23 cellular contexts compared by ENCODE assay signal in the genomic region with DNA sequence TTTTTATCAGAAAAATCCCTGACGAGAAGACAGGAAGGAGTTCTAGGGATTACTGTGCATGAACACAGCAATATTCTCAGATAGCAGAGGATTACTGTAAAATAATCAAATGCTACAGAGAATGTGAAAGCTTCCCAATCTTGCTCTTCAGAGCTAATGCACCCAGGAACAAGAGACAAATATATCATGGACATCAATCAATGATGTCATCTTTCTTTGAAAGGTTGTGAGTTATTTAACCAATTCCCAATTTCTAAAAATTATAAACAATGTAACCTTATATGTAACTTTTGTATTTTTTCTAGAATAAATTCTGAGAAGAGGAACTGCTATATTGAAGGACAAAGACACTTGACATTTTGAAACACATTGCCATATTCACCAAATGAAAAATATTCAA. TPM values are rescaled to one million over a fixed set of nuclear protein-coding genes. Genes with fewer than 3 reads are reported as not detected.
A peak's percentile ranks its signal among the peaks of the same experiment; 100 is the strongest.
DNase-seq lines count a peak whose midpoint lies in the region; ATAC-seq, FAIRE-seq and TF ChIP-seq lines count a peak whose summit lies in the region.
"Had no signal": no experiment of that assay in that cellular context is flagged by ENCODE, and none has a peak within 500 bp of the region (broad histone marks: within the 10 kb centered on the region; RNA-seq: fewer than 3 reads in every experiment).

No MANE protein-coding gene starts in this region.

- H3K27me3 Mint-ChIP-seq in CD4-positive, alpha-beta T cell: no peaks in the 10 kb centered on the region
- H3K27me3 Mint-ChIP-seq in immature natural killer cell (ENCODE audit: low read depth in 3 of 3) (peaks cover 0 to 5% (median 2%) of the 10 kb centered on the region in 3 donors), MCF 10A (ENCODE audit: insufficient read depth, unreplicated experiment) (no peaks in the 10 kb centered on the region)
- H3K27me3 Mint-ChIP-seq: CD4-positive, alpha-beta memory T cell had no signal

- H3K9ac ChIP-seq in GM12878 (ENCODE audit: control insufficient read depth, insufficient read depth, low read length) (no peak overlapping the region), Karpas-422 (ENCODE audit: low read length) (no peak overlapping the region)
- H3K9ac ChIP-seq: BLaER1 treated with 17β-estradiol and CSF1 and Interleukin-3, amounts not matched to agents 10 nM and 100 nM had no signal

- no peaks in the 10 kb centered on the region for H4K20me1 ChIP-seq in GM12878 (ENCODE audit: control insufficient read depth, insufficient read depth)
- no peaks in the 10 kb centered on the region for H4K20me1 ChIP-seq in Karpas-422 (ENCODE audit: insufficient read depth, low read depth, low read length)

- POLR2A ChIA-PET in CD4-positive, alpha-beta T cell (lab: Charles Lee): interaction anchor here (0.9 to 9.1 kb wide), 3 partner anchors 16 to 121 kb away, joined by 3 to 141 read pairs (median 3); no protein-coding TSS in a partner anchor
- POLR2A ChIA-PET in GM12878 (lab: Charles Lee): no interaction called here
- POLR2A ChIA-PET in MCF 10A (lab: Yijun Ruan, JAX): interaction anchor here (0.8 to 1.2 kb wide), 2 partner anchors 9 to 35 kb away, joined by 3 read pairs; no protein-coding TSS in a partner anchor

- H3K4me3 ChIP-seq in GM12878 (no peak overlapping the region), transverse colon (no peak overlapping the region), Karpas-422 (ENCODE audit: low read length) (no peak overlapping the region)
- H3K4me3 ChIP-seq: A549; BLaER1 treated with 17β-estradiol and CSF1 and Interleukin-3, amounts not matched to agents 10 nM and 100 nM; HAP-1 had no signal

- H3K4me1 Mint-ChIP-seq in CD4-positive, alpha-beta T cell (ENCODE audit: low read depth): peaks cover 44% of the 10 kb centered on the region
- H3K4me1 Mint-ChIP-seq in immature natural killer cell (peaks cover 24 to 40% of the 10 kb centered on the region in 2 donors), MCF 10A (ENCODE audit: insufficient read depth, unreplicated experiment) (no peaks in the 10 kb centered on the region)

- H3K27me3 ChIP-seq in CD4-positive, alpha-beta T cell (ENCODE audit: control insufficient read depth, insufficient read depth, low read length): no peaks in the 10 kb centered on the region
- H3K27me3 ChIP-seq in GM12878 (replicated peaks in 1 of 2; ENCODE audit: control insufficient read depth in 2 of 2, insufficient read depth in 2 of 2, low read length in 1 of 2): no peaks in the 10 kb centered on the region
- no peaks in the 10 kb centered on the region for H3K27me3 ChIP-seq in transverse colon
- H3K27me3 ChIP-seq in Karpas-422 (ENCODE audit: low read length): no peaks in the 10 kb centered on the region
- H3K27me3 ChIP-seq: BE2C; BLaER1 treated with 17β-estradiol and CSF1 and Interleukin-3, amounts not matched to agents 10 nM and 100 nM had no signal

- no peak overlapping the region for H2AFZ ChIP-seq in GM12878 (ENCODE audit: control insufficient read depth, low read depth, low read length)
- H2AFZ ChIP-seq in Karpas-422 (ENCODE audit: low read length): no peak overlapping the region

- SMC1A ChIA-PET in GM12878 (lab: Charles Lee; ENCODE audit: uncharacterized antibody, unreplicated experiment): interaction anchor here (0.8 to 1.9 kb wide), 10 partner anchors 17 to 484 kb away, joined by 3 to 5 read pairs (median 3); no protein-coding TSS in a partner anchor

- CTCF ChIA-PET in CD4-positive, alpha-beta T cell (lab: Charles Lee): interaction anchor here (0.8 to 2.3 kb wide), 4 partner anchors 33 to 484 kb away, joined by 3 to 7 read pairs (median 5); partner anchors contain the start of gene ADCY7
- CTCF ChIA-PET in GM12878 (lab: Yijun Ruan, JAX) (interaction anchor here (0.8 to 2.6 kb wide), 6 partner anchors 31 to 484 kb away, joined by 3 to 10 read pairs (median 4); partner anchors contain the start of gene CNEP1R1), MCF 10A (lab: Yijun Ruan, JAX) (interaction anchor here (0.8 to 2.0 kb wide), 8 partner anchors 9 to 425 kb away, joined by 3 to 16 read pairs (median 5); partner anchors contain the start of gene CNEP1R1)

- no TSS peak for BruUV-seq in GM12878 (replicated peaks; lab: Mats Ljungman, UMichigan)
- BruUV-seq in MCF 10A (replicated peaks; lab: Mats Ljungman, UMichigan): no TSS peak

- H3K9me2 ChIP-seq in Karpas-422 (replicated peaks; ENCODE audit: insufficient read depth, low read length): no peaks in the 10 kb centered on the region

- TF ChIP-seq POLR2A in GM12878 (IDR thresholded peaks at IDR 0.05; ENCODE audit: low read depth, low read length) (no peak), transverse colon (IDR thresholded peaks at IDR 0.05) (no peak)

- peaks cover 82% of the 10 kb centered on the region for H3K36me3 Mint-ChIP-seq in CD4-positive, alpha-beta T cell (ENCODE audit: low read depth)
- peaks cover 21 to 43% (median 36%) of the 10 kb centered on the region in 3 donors for H3K36me3 Mint-ChIP-seq in immature natural killer cell
- H3K36me3 Mint-ChIP-seq in MCF 10A (ENCODE audit: insufficient read depth, unreplicated experiment): peaks cover 75% of the 10 kb centered on the region

- intact Hi-C loops in CD4-positive, alpha-beta T cell (cut with DNase I, micrococcal nuclease): no loop called here
- intact Hi-C loops in GM12878 (cut with micrococcal nuclease; ENCODE audit: unreplicated experiment) (loop anchor here (10.0 kb wide), 1 partner anchor 108 kb away; no protein-coding TSS in a partner anchor), MCF 10A (cut with micrococcal nuclease) (no loop called here), transverse colon (cut with DNase I; ENCODE audit: low total_unique reads) (no loop called here)

- no peaks in the 10 kb centered on the region for H3K79me2 ChIP-seq in GM12878 (ENCODE audit: control insufficient read depth, insufficient read depth, low read length)
- peaks cover 4% of the 10 kb centered on the region; the same call in 1 of the 2 replicates for H3K79me2 ChIP-seq in Karpas-422 (ENCODE audit: low read length)

- peaks cover 1% of the 10 kb centered on the region; the same call in 1 of the 2 replicates for H3K4me1 ChIP-seq in GM12878 (ENCODE audit: control insufficient read depth, insufficient read depth, low read length)
- peaks cover 0 to 8% (median 0%) of the 10 kb centered on the region in 4 donors for H3K4me1 ChIP-seq in transverse colon
- peaks cover 3% of the 10 kb centered on the region for H3K4me1 ChIP-seq in Karpas-422 (ENCODE audit: low read length)
- H3K4me1 ChIP-seq: A549, BE2C had no signal

- DNase-seq in CD4-positive, alpha-beta T cell: no peak
- DNase-seq in GM12878 (ENCODE audit: low read depth, low spot score) (no peak), immature natural killer cell (no peak), MCF 10A (ENCODE audit: unreplicated experiment) (no peak), transverse colon (no peak), Karpas-422 (no peak)
- DNase-seq: 8988T; ACHN; AML-193; BE2C; Calu3; CD4-positive, alpha-beta memory T cell; COR-L47; DMS53; DMS79 treated with DMSO at 0.1 percent for 48 hours; GF-D8; GOT3 had no signal

- H3K4me2 ChIP-seq in GM12878 (ENCODE audit: control insufficient read depth, insufficient read depth) (no peak overlapping the region), Karpas-422 (ENCODE audit: low read depth, low read length, poor library complexity, severe bottlenecking) (no peak overlapping the region)
- H3K4me2 ChIP-seq: A549; BLaER1 treated with 17β-estradiol and CSF1 and Interleukin-3, amounts not matched to agents 10 nM and 100 nM had no signal

- H3K36me3 ChIP-seq in GM12878 (ENCODE audit: control insufficient read depth in 2 of 2, insufficient read depth in 2 of 2, low read length in 1 of 2): peaks cover 19 to 40% of the 10 kb centered on the region in 2 experiments
- H3K36me3 ChIP-seq in transverse colon: peaks cover 0 to 54% (median 17%) of the 10 kb centered on the region in 4 donors
- peaks cover 61% of the 10 kb centered on the region; the same call in 1 of the 2 replicates for H3K36me3 ChIP-seq in Karpas-422 (ENCODE audit: insufficient read depth, low read length)

- no peak overlapping the region for H3K27ac ChIP-seq in CD4-positive, alpha-beta T cell (ENCODE audit: low read depth, low read length)
- H3K27ac ChIP-seq in GM12878 (ENCODE audit: control insufficient read depth, insufficient read depth) (no peak overlapping the region), transverse colon (peak overlapping the region in 1 of 4 donors; percentile 8), Karpas-422 (ENCODE audit: low read length) (no peak overlapping the region)
- H3K27ac ChIP-seq: A549; BLaER1 treated with 17β-estradiol and CSF1 and Interleukin-3, amounts not matched to agents 10 nM and 100 nM had no signal

- in situ Hi-C loops in GM12878 (cut with MboI): no loop called here
- in situ Hi-C loops in transverse colon (cut with MboI; ENCODE audit: low pct_ligation_motif_present in 1 of 4, low pct_unique_long_range_greater_than_20kb in 1 of 4, low sequenced_read_pairs in 3 of 4): no loop called here

- TF ChIP-seq CTCF in CD4-positive, alpha-beta T cell (IDR thresholded peaks at IDR 0.05): no peak
- TF ChIP-seq CTCF in GM12878 (IDR thresholded peaks at IDR 0.05 in 2 of 3, conservative IDR thresholded peaks at IDR 0.05 in 1 of 3; ENCODE audit: control insufficient read depth in 2 of 3, extremely low read depth in 1 of 3, insufficient read depth in 1 of 3, low read depth in 3 of 3, low read length in 3 of 3): no peak
- TF ChIP-seq CTCF in MCF 10A (IDR thresholded peaks at IDR 0.05; ENCODE audit: unreplicated experiment): no peak
- TF ChIP-seq CTCF in transverse colon (IDR thresholded peaks at IDR 0.05): no peak

- no peak for FAIRE-seq in GM12878 (lab: Jason Lieb, UNC)
- FAIRE-seq: A549, GM12892, H54 had no signal

- H3K9me3 Mint-ChIP-seq in CD4-positive, alpha-beta T cell: no peaks in the 10 kb centered on the region
- H3K9me3 Mint-ChIP-seq in immature natural killer cell: no peaks in the 10 kb centered on the region
- H3K9me3 Mint-ChIP-seq in MCF 10A (ENCODE audit: unreplicated experiment): no peaks in the 10 kb centered on the region
- H3K9me3 Mint-ChIP-seq: CD4-positive, alpha-beta memory T cell had no signal

- H3K4me3 Mint-ChIP-seq in CD4-positive, alpha-beta T cell: no peak overlapping the region
- H3K4me3 Mint-ChIP-seq in immature natural killer cell (no peak overlapping the region), MCF 10A (ENCODE audit: unreplicated experiment) (no peak overlapping the region)
- H3K4me3 Mint-ChIP-seq: CD14-positive monocyte; CD4-positive, alpha-beta memory T cell had no signal

- TF ChIP-seq EP300 in GM12878 (IDR thresholded peaks at IDR 0.05; ENCODE audit: borderline replicate concordance in 1 of 2, control insufficient read depth in 1 of 2, low read depth in 2 of 2, low read length in 2 of 2) (no peak), transverse colon (IDR thresholded peaks at IDR 0.05; ENCODE audit: low read depth) (no peak)

- peak overlapping the region; percentile 4 for H3K27ac Mint-ChIP-seq in CD4-positive, alpha-beta T cell
- H3K27ac Mint-ChIP-seq in immature natural killer cell: peak overlapping the region in 5 of 6 donors; percentile 48 to 92 (median 77)
- no peak overlapping the region for H3K27ac Mint-ChIP-seq in MCF 10A (ENCODE audit: low read depth, unreplicated experiment)

- 59% methylated on average over 1 of the region's 1 CpG for WGBS in GM12878 (ENCODE audit: insufficient coverage, insufficient replicate concordance, low lambda C conversion rate, missing lambda C conversion rate)
- WGBS in transverse colon (ENCODE audit: low coverage in 1 of 2), 2 donors: 71 to 84% methylated on average over 1 of the region's 1 CpG

- no peak for TF ChIP-seq RAD21 in GM12878 (IDR thresholded peaks at IDR 0.05; ENCODE audit: insufficient read depth, low read depth, low read length)

- RAD21 ChIA-PET in GM12878 (lab: Charles Lee; ENCODE audit: unreplicated experiment): interaction anchor here (0.8 to 1.0 kb wide), 2 partner anchors 39 to 40 kb away, joined by 3 read pairs; no protein-coding TSS in a partner anchor

- no peak for ATAC-seq in CD4-positive, alpha-beta T cell (ENCODE audit: poor library complexity)
- ATAC-seq in GM12878: no peak
- ATAC-seq: A549 had no signal

- H3K9me3 ChIP-seq in CD4-positive, alpha-beta T cell (ENCODE audit: control insufficient read depth, low read length): no peaks in the 10 kb centered on the region
- H3K9me3 ChIP-seq in GM12878 (replicated peaks; ENCODE audit: control insufficient read depth, insufficient read depth, low read length) (no peaks in the 10 kb centered on the region), transverse colon (no peaks in the 10 kb centered on the region), Karpas-422 (ENCODE audit: low read length) (no peaks in the 10 kb centered on the region)
- H3K9me3 ChIP-seq: A549; BE2C; BLaER1 treated with 17β-estradiol and CSF1 and Interleukin-3, amounts not matched to agents 10 nM and 100 nM; HAP-1 had no signal

RNA-seq across cellular contexts. Expression of gene BRD7, which starts 46.5 kb away (rescaled TPM):
- 100 to 1,000 TPM in 1 of 2 experiments, 10 to 100 TPM in 1; 95.4 to 103 TPM for total RNA-seq in CD4-positive, alpha-beta T cell
- 36.9 and 40.9 TPM in 2 replicates for total RNA-seq in GM12878 (2013; cell fraction: nucleolus; rRNA removed)
- total RNA-seq in GM12878 (2014; rRNA removed) (54.3 and 56.3 TPM in 2 replicates), GM12878 (2014; rRNA removed; fragmentation: Illumina TruSeq; extraction: Trizol) (74.5 and 74.7 TPM in 2 replicates), GM12878 (2021) (65.2 and 67.4 TPM in 2 replicates), MCF 10A (2022) (75.9 and 76.4 TPM in 2 replicates), transverse colon (10 to 100 TPM; 29.9 to 58.0 (median 38.5) TPM)
- polyA plus RNA-seq in GM12878 (2011; ENCODE audit: low read depth): 23.7 TPM
- polyA plus RNA-seq in GM12878 (2011; rRNA removed) (64.4 and 85.4 TPM in 2 replicates), GM12878 (2014; fragmentation: Illumina TruSeq; extraction: Trizol) (74.6 and 113 TPM in 2 replicates), GM12878 (2014; fragmentation: Nextera tagmentation; extraction: Ambion mirVana) (10 to 100 TPM; 16.9 to 36.5 TPM), GM12878 (2014; rRNA removed) (44.4 and 47.8 TPM in 2 replicates), GM12878 (2016; fragmentation: Nextera tagmentation; extraction: Ambion mirVana) (10 to 100 TPM; 18.9 to 47.6 TPM), immature natural killer cell (10 to 100 TPM; 15.7 to 42.7 (median 39.8) TPM)
- polyA plus RNA-seq in GM12878 (2011; cell fraction: cytosol; rRNA removed): 22.9 and 27.6 TPM in 2 replicates
- polyA plus RNA-seq in GM12878 (2011; cell fraction: nucleus; rRNA removed): 26.8 and 33.9 TPM in 2 replicates
- 27.2 and 43.0 TPM in 2 replicates for polyA plus RNA-seq in GM12878 (2012)
- 34.6 and 42.2 TPM in 2 replicates for polyA minus RNA-seq in GM12878 (2011; rRNA and poly(A)+ RNA removed)
- polyA minus RNA-seq in GM12878 (2011; cell fraction: cytosol; rRNA and poly(A)+ RNA removed): 16.4 and 19.0 TPM in 2 replicates
- polyA minus RNA-seq in GM12878 (2011; cell fraction: nucleus; rRNA and poly(A)+ RNA removed): 19.5 and 29.7 TPM in 2 replicates
- total RNA-seq in Karpas-422 (2014; rRNA removed; shearing (Covaris generic); ENCODE audit: low replicate concordance): 59.6 and 66.0 TPM in 2 replicates

RNA-seq across cellular contexts. Expression of gene ADCY7, which starts 56.0 kb away (rescaled TPM):
- total RNA-seq in CD4-positive, alpha-beta T cell: 100 to 1,000 TPM; 136 to 147 TPM
- 244 and 253 TPM in 2 replicates for total RNA-seq in GM12878 (2013; cell fraction: nucleolus; rRNA removed)
- total RNA-seq in GM12878 (2014; rRNA removed) (44.2 and 47.1 TPM in 2 replicates), GM12878 (2014; rRNA removed; fragmentation: Illumina TruSeq; extraction: Trizol) (16.0 and 17.2 TPM in 2 replicates), GM12878 (2021) (71.2 and 87.9 TPM in 2 replicates), MCF 10A (2022) (32.9 and 61.5 TPM in 2 replicates), transverse colon (10 to 100 TPM in 3 of 4 donors, 1 to 10 TPM in 1; 4.6 to 44.9 (median 14.1) TPM)
- 8.7 TPM for polyA plus RNA-seq in GM12878 (2011; ENCODE audit: low read depth)
- polyA plus RNA-seq in GM12878 (2011; rRNA removed) (16.9 and 18.7 TPM in 2 replicates), GM12878 (2014; fragmentation: Illumina TruSeq; extraction: Trizol) (16.8 and 19.6 TPM in 2 replicates), GM12878 (2014; fragmentation: Nextera tagmentation; extraction: Ambion mirVana) (1 to 10 TPM; 1.2 to 1.3 TPM), GM12878 (2014; rRNA removed) (45.5 and 52.1 TPM in 2 replicates), GM12878 (2016; fragmentation: Nextera tagmentation; extraction: Ambion mirVana) (10 to 100 TPM; 29.2 to 32.7 TPM), immature natural killer cell (100 to 1,000 TPM in 2 of 3 donors, 10 to 100 TPM in 1; 97.6 to 209 (median 108) TPM)
- polyA plus RNA-seq in GM12878 (2011; cell fraction: cytosol; rRNA removed): 21.3 and 33.9 TPM in 2 replicates
- 169 and 171 TPM in 2 replicates for polyA plus RNA-seq in GM12878 (2011; cell fraction: nucleus; rRNA removed)
- polyA plus RNA-seq in GM12878 (2012): 19.4 and 25.6 TPM in 2 replicates
- polyA minus RNA-seq in GM12878 (2011; rRNA and poly(A)+ RNA removed): 54.8 and 75.2 TPM in 2 replicates
- 25.4 and 26.3 TPM in 2 replicates for polyA minus RNA-seq in GM12878 (2011; cell fraction: cytosol; rRNA and poly(A)+ RNA removed)
- polyA minus RNA-seq in GM12878 (2011; cell fraction: nucleus; rRNA and poly(A)+ RNA removed): 83.2 and 107 TPM in 2 replicates
- total RNA-seq in Karpas-422 (2014; rRNA removed; shearing (Covaris generic); ENCODE audit: low replicate concordance): 27.5 and 45.5 TPM in 2 replicates
